ENCODE assay signal across 8 cellular contexts in genomic region chrX:123860506-123860840, GRCh38. TPM values are rescaled to one million over a fixed set of nuclear protein-coding genes. Genes with fewer than 3 reads are reported as not detected.
A peak's percentile ranks its signal among the peaks of the same experiment; 100 is the strongest.
DNase-seq lines count a peak whose midpoint lies in the region; ATAC-seq, FAIRE-seq and TF ChIP-seq lines count a peak whose summit lies in the region.

No MANE protein-coding gene starts in this region.

- CTCF ChIA-PET in GM12878 (lab: Yijun Ruan, JAX), result interaction anchor here (1.8 kb wide), 1 partner anchor 24 kb away, joined by 4 read pairs; no protein-coding TSS in a partner anchor

- SMC1A ChIA-PET in GM12878 (lab: Charles Lee; ENCODE audit: uncharacterized antibody, unreplicated experiment), result interaction anchor here (1.0 to 1.5 kb wide), 3 partner anchors 9 to 26 kb away, joined by 3 to 7 read pairs (median 4); no protein-coding TSS in a partner anchor

- no peaks in the 10 kb centered on the region; the same call in 1 of the 2 replicates for H3K4me1 ChIP-seq in GM12878 (ENCODE audit: control insufficient read depth, insufficient read depth, low read length)

- WGBS in GM12878 (ENCODE audit: insufficient coverage, insufficient replicate concordance, low lambda C conversion rate, missing lambda C conversion rate), result 38% methylated on average over 3 of the region's 3 CpGs

- peak overlapping the region; percentile 72 for H3K4me3 ChIP-seq in AG09309 (ENCODE audit: control insufficient read depth, low read depth, low read length)
- peak overlapping the region; percentile 84 for H3K4me3 ChIP-seq in GM12878

- H3K27me3 ChIP-seq in GM12878 (replicated peaks in 1 of 2; ENCODE audit: control insufficient read depth in 2 of 2, insufficient read depth in 2 of 2, low read length in 1 of 2), result no peaks in the 10 kb centered on the region

- no peak for TF ChIP-seq POLR2A in GM12878 (IDR thresholded peaks at IDR 0.05; ENCODE audit: low read depth, low read length)

- TF ChIP-seq CTCF in AG09309 (IDR thresholded peaks at IDR 0.05; ENCODE audit: control insufficient read depth, insufficient read depth, low read depth, low read length, missing control alignments), result no peak
- TF ChIP-seq CTCF in GM12878 (IDR thresholded peaks at IDR 0.05 in 2 of 3, conservative IDR thresholded peaks at IDR 0.05 in 1 of 3; ENCODE audit: control insufficient read depth in 2 of 3, extremely low read depth in 1 of 3, insufficient read depth in 1 of 3, low read depth in 3 of 3, low read length in 3 of 3), result no peak

- ATAC-seq in GM18499 (IDR thresholded peaks at IDR 0.05; ENCODE audit: insufficient read depth, unreplicated experiment), result peak; percentile 34
- ATAC-seq in HG02870 (IDR thresholded peaks at IDR 0.05; ENCODE audit: unreplicated experiment), result peak; percentile 36
- ATAC-seq in GM12878, result peak; percentile 71
- ATAC-seq in stimulated activated effector memory CD8-positive, alpha-beta T cell treated with anti-CD3 and anti-CD28 coated beads, Interleukin-12 subunit alpha, Interleukin-12 subunit beta, amount 100 ng/mL, for 72 hours, result peak; percentile 53

- no peaks in the 10 kb centered on the region for H4K20me1 ChIP-seq in GM12878 (ENCODE audit: control insufficient read depth, insufficient read depth)

- H3K36me3 ChIP-seq in GM12878 (ENCODE audit: control insufficient read depth in 2 of 2, insufficient read depth in 2 of 2, low read length in 1 of 2), result no peaks in the 10 kb centered on the region

- RAD21 ChIA-PET in GM12878 (lab: Charles Lee; ENCODE audit: unreplicated experiment), result interaction anchor here (1.0 to 1.5 kb wide), 2 partner anchors 9 to 18 kb away, joined by 5 to 6 read pairs; no protein-coding TSS in a partner anchor

- no peaks in the 10 kb centered on the region for H3K9me3 ChIP-seq in GM12878 (replicated peaks; ENCODE audit: control insufficient read depth, insufficient read depth, low read length)

- no peak overlapping the region for H3K4me2 ChIP-seq in GM12878 (ENCODE audit: control insufficient read depth, insufficient read depth)

- H3K4me3 Mint-ChIP-seq in stimulated activated effector memory CD8-positive, alpha-beta T cell treated with anti-CD3 and anti-CD28 coated beads, Interleukin-12 subunit alpha, Interleukin-12 subunit beta, amount 100 ng/mL, for 72 hours, result peak overlapping the region; percentile 73

- peak overlapping the region; percentile 88 for H3K27ac ChIP-seq in GM12878 (ENCODE audit: control insufficient read depth, insufficient read depth)

- H3K36me3 Mint-ChIP-seq in stimulated activated effector memory CD8-positive, alpha-beta T cell treated with anti-CD3 and anti-CD28 coated beads, Interleukin-12 subunit alpha, Interleukin-12 subunit beta, amount 100 ng/mL, for 72 hours, result peaks cover 22% of the 10 kb centered on the region

- intact Hi-C loops in GM12878 (cut with micrococcal nuclease; ENCODE audit: unreplicated experiment), result no loop called here

- H3K9ac ChIP-seq in GM12878 (ENCODE audit: control insufficient read depth, insufficient read depth, low read length), result peak overlapping the region; percentile 69

- FAIRE-seq in GM12878 (lab: Jason Lieb, UNC), result no peak

- no peak for TF ChIP-seq RAD21 in GM12878 (IDR thresholded peaks at IDR 0.05; ENCODE audit: insufficient read depth, low read depth, low read length)

- in situ Hi-C loops in GM12878 (cut with MboI), result no loop called here

- TF ChIP-seq EP300 in GM12878 (IDR thresholded peaks at IDR 0.05; ENCODE audit: borderline replicate concordance in 1 of 2, control insufficient read depth in 1 of 2, low read depth in 2 of 2, low read length in 2 of 2), result no peak

- no peak overlapping the region for H2AFZ ChIP-seq in GM12878 (ENCODE audit: control insufficient read depth, low read depth, low read length)

- POLR2A ChIA-PET in GM12878 (lab: Charles Lee), result interaction anchor here (1.1 to 1.2 kb wide), 2 partner anchors 13 to 149 kb away, joined by 3 to 5 read pairs; no protein-coding TSS in a partner anchor

- no TSS peak for BruUV-seq in GM12878 (replicated peaks; lab: Mats Ljungman, UMichigan)

- peaks cover 28% of the 10 kb centered on the region for H3K79me2 ChIP-seq in GM12878 (ENCODE audit: control insufficient read depth, insufficient read depth, low read length)

- peak overlapping the region; percentile 89 for H3K27ac Mint-ChIP-seq in stimulated activated effector memory CD8-positive, alpha-beta T cell treated with anti-CD3 and anti-CD28 coated beads, Interleukin-12 subunit alpha, Interleukin-12 subunit beta, amount 100 ng/mL, for 72 hours

- H3K9me3 Mint-ChIP-seq in stimulated activated effector memory CD8-positive, alpha-beta T cell treated with anti-CD3 and anti-CD28 coated beads, Interleukin-12 subunit alpha, Interleukin-12 subunit beta, amount 100 ng/mL, for 72 hours, result no peaks in the 10 kb centered on the region

- DNase-seq in AG09309 (ENCODE audit: low read depth) (no peak), NCI-H526 (lab: John Stamatoyannopoulos, UW) (peak; percentile 56 to 60), GM12878 (ENCODE audit: low read depth, low spot score) (peak; percentile 21), iris pigment epithelial cell (ENCODE audit: low read depth) (peak; percentile 45)
- no peak for DNase-seq in stimulated activated effector memory CD8-positive, alpha-beta T cell treated with anti-CD3 and anti-CD28 coated beads, Interleukin-12 subunit alpha, Interleukin-12 subunit beta, amount 100 ng/mL, for 72 hours (ENCODE audit: low spot score in 2 of 2)
- no peak for DNase-seq in activated CD8-positive, alpha-beta memory T cell treated with anti-CD3 and anti-CD28 coated beads for 24 hours

- H3K4me1 Mint-ChIP-seq in stimulated activated effector memory CD8-positive, alpha-beta T cell treated with anti-CD3 and anti-CD28 coated beads, Interleukin-12 subunit alpha, Interleukin-12 subunit beta, amount 100 ng/mL, for 72 hours, result peaks cover 12% of the 10 kb centered on the region

TF ChIP-seq in GM12878, 131 proteins besides CTCF, POLR2A, EP300 and RAD21 (continues in another document):
- TF ChIP-seq CEBPB (IDR thresholded peaks at IDR 0.05; ENCODE audit: borderline replicate concordance in 1 of 2, low read depth in 2 of 2, low read length in 2 of 2) (no peak), NFYA (IDR thresholded peaks at IDR 0.05; ENCODE audit: borderline replicate concordance, low read depth, low read length) (no peak), ZBTB33 (IDR thresholded peaks at IDR 0.05) (no peak), HDAC2 (IDR thresholded peaks at IDR 0.05) (no peak)
- TF ChIP-seq, protein P1, sequence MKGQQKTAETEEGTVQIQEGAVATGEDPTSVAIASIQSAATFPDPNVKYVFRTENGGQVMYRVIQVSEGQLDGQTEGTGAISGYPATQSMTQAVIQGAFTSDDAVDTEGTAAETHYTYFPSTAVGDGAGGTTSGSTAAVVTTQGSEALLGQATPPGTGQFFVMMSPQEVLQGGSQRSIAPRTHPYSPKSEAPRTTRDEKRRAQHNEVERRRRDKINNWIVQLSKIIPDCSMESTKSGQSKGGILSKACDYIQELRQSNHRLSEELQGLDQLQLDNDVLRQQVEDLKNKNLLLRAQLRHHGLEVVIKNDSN (IDR thresholded peaks at IDR 0.05; ENCODE audit: borderline replicate concordance, extremely low read length, insufficient read depth, low read depth, low read length), result no peak

RNA-seq across cellular contexts. Expression of gene XIAP, which starts 0.6 kb away (rescaled TPM):
- total RNA-seq in GM12878 (2013; cell fraction: nucleolus; rRNA removed), result 43.2 and 47.7 TPM in 2 replicates
- total RNA-seq in GM12878 (2014; rRNA removed) (13.2 and 16.9 TPM in 2 replicates), GM12878 (2014; rRNA removed; fragmentation: Illumina TruSeq; extraction: Trizol) (19.6 and 21.1 TPM in 2 replicates), GM12878 (2021) (17.7 and 20.8 TPM in 2 replicates)
- 3.5 TPM for polyA plus RNA-seq in GM12878 (2011; ENCODE audit: low read depth)
- polyA plus RNA-seq in GM12878 (2011; rRNA removed) (17.0 and 27.2 TPM in 2 replicates), GM12878 (2014; fragmentation: Illumina TruSeq; extraction: Trizol) (12.1 and 15.8 TPM in 2 replicates), GM12878 (2014; fragmentation: Nextera tagmentation; extraction: Ambion mirVana) (1 to 10 TPM; 3.3 to 6.2 TPM), GM12878 (2014; rRNA removed) (11.7 and 18.4 TPM in 2 replicates), GM12878 (2016; fragmentation: Nextera tagmentation; extraction: Ambion mirVana) (1 to 10 TPM; 6.8 to 8.4 TPM)
- 6.3 and 7.1 TPM in 2 replicates for polyA plus RNA-seq in GM12878 (2011; cell fraction: cytosol; rRNA removed)
- polyA plus RNA-seq in GM12878 (2011; cell fraction: nucleus; rRNA removed), result 3.9 and 5.8 TPM in 2 replicates
- 6.8 and 8.9 TPM in 2 replicates for polyA plus RNA-seq in GM12878 (2012)
- 4.4 and 12.1 TPM in 2 replicates for polyA minus RNA-seq in GM12878 (2011; rRNA and poly(A)+ RNA removed)
- 4.7 and 5.2 TPM in 2 replicates for polyA minus RNA-seq in GM12878 (2011; cell fraction: cytosol; rRNA and poly(A)+ RNA removed)
- polyA minus RNA-seq in GM12878 (2011; cell fraction: nucleus; rRNA and poly(A)+ RNA removed), result 3.5 and 6.2 TPM in 2 replicates

Comparison
In these comparisons a context has a peak if more than half of its experiments do, and no peak if none do; other contexts are left out.
1. DNase-seq: peak in NCI-H526 (2 of 2), GM12878 (single experiment) and iris pigment epithelial cell (single experiment); none in AG09309 (single experiment), stimulated activated effector memory CD8-positive, alpha-beta T cell treated with anti-CD3 and anti-CD28 coated beads, Interleukin-12 subunit alpha, Interleukin-12 subunit beta, amount 100 ng/mL, for 72 hours (0 of 2) and activated CD8-positive, alpha-beta memory T cell treated with anti-CD3 and anti-CD28 coated beads for 24 hours (single experiment).
2. Peak in every context shown above with its lines, with median percentiles within 50 percentile points of each other: ATAC-seq.